ENCODE assay signal across 27 cellular contexts in the genomic region with DNA sequence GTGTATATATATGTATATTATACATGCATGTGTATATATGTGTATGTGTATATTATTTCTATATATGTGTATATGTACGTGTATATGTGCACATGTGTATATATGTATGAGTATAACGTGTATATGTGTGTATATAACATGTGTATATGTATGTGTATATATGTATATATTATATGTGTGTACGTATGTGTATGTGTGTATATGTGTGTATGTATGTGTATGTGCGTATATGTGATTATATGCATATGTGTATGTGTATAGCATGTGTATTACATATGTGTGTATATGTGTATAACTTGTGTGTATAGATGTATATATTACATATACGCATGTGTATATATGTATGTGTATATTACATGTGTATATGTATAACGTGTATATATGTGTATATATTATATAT.
"Had no signal": no experiment of that assay in that cellular context is flagged by ENCODE, and none has a peak within 500 bp of the region (broad histone marks: within the 10 kb centered on the region; RNA-seq: fewer than 3 reads in every experiment).

No MANE protein-coding gene starts in this region.

- H2AFZ ChIP-seq: neural progenitor cell, parathyroid adenoma had no signal

- H3K4me3 ChIP-seq: neural progenitor cell, ovary, psoas muscle, right lobe of liver, sigmoid colon, suprapubic skin, testis, tibial artery, transverse colon, upper lobe of right lung, uterus had no signal

- H3K36me3 ChIP-seq: neural progenitor cell, ovary, right lobe of liver, sigmoid colon, suprapubic skin, tibial artery, transverse colon, upper lobe of right lung, uterus had no signal

- ATAC-seq: natural killer cell; psoas muscle; right cardiac atrium; right lobe of liver; stimulated activated memory B cell treated with anti-CD40 and anti-IgM and Interleukin-4, amounts not matched to agents 10 μg/mL and 1 μg/mL and 100 μg/mL, for 72 hours; stimulated activated naive CD8-positive, alpha-beta T cell treated with anti-CD3 and anti-CD28 coated beads, Interleukin-15, amount 100 ng/mL, for 72 hours; stimulated activated naive CD8-positive, alpha-beta T cell treated with anti-CD3 and anti-CD28 coated beads, Interleukin-15, Interleukin-2, amounts not matched to agents 100 U/mL and 50 U/mL, for 24 hours; upper lobe of right lung had no signal

- H3K4me2 ChIP-seq: neural progenitor cell had no signal

- H3K9ac ChIP-seq: neural progenitor cell, parathyroid adenoma had no signal

- H3K27me3 ChIP-seq: neural progenitor cell, ovary, right lobe of liver, sigmoid colon, suprapubic skin, testis, tibial artery, transverse colon, upper lobe of right lung, uterus had no signal

- H3K79me2 ChIP-seq: parathyroid adenoma had no signal

- H3K9me3 ChIP-seq: ovary, psoas muscle, right lobe of liver, sigmoid colon, suprapubic skin, testis, tibial artery, transverse colon, upper lobe of right lung, uterus had no signal

- H3K4me1 ChIP-seq: parathyroid adenoma, psoas muscle, right lobe of liver, sigmoid colon, suprapubic skin, testis, tibial artery, transverse colon had no signal

- DNase-seq: natural killer cell; occipital lobe; ovary; posterior cingulate gyrus; psoas muscle; right cardiac atrium; right lobe of liver; sigmoid colon; small intestine; stimulated activated CD4-positive, alpha-beta T cell treated with anti-CD3 and anti-CD28 coated beads, Interleukin-15, amount 100 ng/mL, for 24 hours; stimulated activated CD4-positive, alpha-beta T cell treated with anti-CD3 and anti-CD28 coated beads, Interleukin-2, amount 100 ng/mL, for 24 hours; stimulated activated CD4-positive, alpha-beta T cell treated with anti-CD3 and anti-CD28 coated beads, Interleukin-4, amount 100 ng/mL, for 1 hour; stimulated activated CD4-positive, alpha-beta T cell treated with anti-CD3 and anti-CD28 coated beads, Interleukin-4, amount 100 ng/mL, for 4 hours; stimulated activated CD8-positive, alpha-beta memory T cell treated with anti-CD3 and anti-CD28 coated beads, Interleukin-4, amount 100 ng/mL, for 48 hours; stimulated activated naive CD4-positive, alpha-beta T cell; stimulated activated naive CD8-positive, alpha-beta T cell treated with anti-CD3 and anti-CD28 coated beads, Interleukin-15, amount 100 ng/mL, for 72 hours; stimulated activated naive CD8-positive, alpha-beta T cell treated with anti-CD3 and anti-CD28 coated beads, Interleukin-15, Interleukin-2, amounts not matched to agents 100 U/mL and 50 U/mL, for 24 hours; substantia nigra; testis; tibial artery; transverse colon; uterus had no signal

- H3K27ac ChIP-seq: neural progenitor cell, ovary, parathyroid adenoma, psoas muscle, right lobe of liver, sigmoid colon, suprapubic skin, testis, tibial artery, transverse colon, upper lobe of right lung, uterus had no signal
